Comparison of ENCODE assay signal across 12 cellular contexts in the genomic region with DNA sequence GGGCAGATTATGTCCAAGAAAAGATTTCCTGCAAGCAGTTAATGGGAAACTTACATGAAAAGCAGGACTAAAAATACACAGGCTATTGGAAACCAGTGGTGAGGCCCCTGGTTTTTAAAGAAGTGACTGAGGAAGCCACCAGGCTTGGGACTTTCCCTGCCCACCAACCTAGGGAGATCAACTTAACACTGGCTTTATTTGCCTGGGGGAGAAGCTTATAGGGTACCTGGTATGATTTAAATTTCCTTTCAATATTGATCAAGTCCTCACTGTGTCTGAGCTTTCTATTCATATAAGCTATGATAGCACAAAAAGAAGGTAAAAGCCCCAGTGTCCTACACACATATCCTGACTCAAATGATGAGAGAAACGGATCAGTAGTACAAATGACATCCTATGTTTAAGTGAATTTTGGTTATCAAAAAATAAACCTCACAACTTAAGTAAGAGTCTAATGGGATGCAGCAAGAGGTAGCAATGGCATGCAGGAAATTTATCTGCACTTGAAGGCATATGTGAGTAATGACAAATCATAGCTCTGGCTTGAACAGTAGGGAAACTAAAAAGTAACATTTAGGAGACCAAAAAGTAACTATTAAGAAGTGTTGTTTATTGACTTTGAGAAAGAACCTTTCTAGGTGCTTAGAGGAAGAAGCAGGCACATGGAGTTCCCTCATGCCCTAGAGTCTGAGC.
DNase-seq lines count a peak whose midpoint lies in the region; ATAC-seq and TF ChIP-seq lines count a peak whose summit lies in the region.
"Had no signal": no experiment of that assay in that cellular context is flagged by ENCODE, and none has a peak within 500 bp of the region (broad histone marks: within the 10 kb centered on the region; RNA-seq: fewer than 3 reads in every experiment).

No MANE protein-coding gene starts in this region.

- TF ChIP-seq POLR2A in heart left ventricle (IDR thresholded peaks at IDR 0.05), result no peak

- CTCF ChIA-PET in activated naive CD4-positive, alpha-beta T cell treated with anti-CD3 and anti-CD28 coated beads, Interleukin-2, amount 10 ng/mL, durations not matched to agents 7 days and 5 days (lab: Charles Lee), result interaction anchor here (1.4 kb wide), 1 partner anchor 40 kb away, joined by 4 read pairs; no protein-coding TSS in a partner anchor

- WGBS in heart left ventricle, 4 donors, result 74 to 92% (median 78%) methylated on average over 1 of the region's 1 CpG

- H3K27ac Mint-ChIP-seq in activated naive CD4-positive, alpha-beta T cell treated with anti-CD3 and anti-CD28 coated beads, Interleukin-2, amount 10 ng/mL, durations not matched to agents 7 days and 5 days, result peak overlapping the region; percentile 9

- H3K27me3 ChIP-seq in dorsolateral prefrontal cortex (no peaks in the 10 kb centered on the region), heart left ventricle (no peaks in the 10 kb centered on the region)
- H3K27me3 ChIP-seq: vagina had no signal

- intact Hi-C loops in dorsolateral prefrontal cortex (cut with DNase I) (loop anchor here (5.0 kb wide), 2 partner anchors 85 to 105 kb away; partner anchors contain the start of gene GAB2 (in 2 of the 2)), heart left ventricle (cut with DNase I) (no loop called here), Right ventricle myocardium inferior (cut with DNase I) (no loop called here)

- H3K36me3 Mint-ChIP-seq in activated naive CD4-positive, alpha-beta T cell treated with anti-CD3 and anti-CD28 coated beads, Interleukin-2, amount 10 ng/mL, durations not matched to agents 7 days and 5 days, result peaks cover 24% of the 10 kb centered on the region

- no peaks in the 10 kb centered on the region for H3K36me3 ChIP-seq in heart left ventricle
- H3K36me3 ChIP-seq: vagina had no signal

- no peak overlapping the region for H3K4me3 Mint-ChIP-seq in activated naive CD4-positive, alpha-beta T cell treated with anti-CD3 and anti-CD28 coated beads, Interleukin-2, amount 10 ng/mL, durations not matched to agents 7 days and 5 days

- peaks cover 0 to 3% (median 0%) of the 10 kb centered on the region in 12 donors for H3K9me3 ChIP-seq in heart left ventricle
- H3K9me3 ChIP-seq: mucosa of descending colon, vagina had no signal

- ATAC-seq in heart left ventricle (no peak), Right ventricle myocardium inferior (no peak)
- ATAC-seq: mucosa of descending colon had no signal

- no peaks in the 10 kb centered on the region for H3K9me3 Mint-ChIP-seq in activated naive CD4-positive, alpha-beta T cell treated with anti-CD3 and anti-CD28 coated beads, Interleukin-2, amount 10 ng/mL, durations not matched to agents 7 days and 5 days

- H3K4me1 Mint-ChIP-seq in activated naive CD4-positive, alpha-beta T cell treated with anti-CD3 and anti-CD28 coated beads, Interleukin-2, amount 10 ng/mL, durations not matched to agents 7 days and 5 days, result peaks cover 32% of the 10 kb centered on the region

- H3K27ac ChIP-seq in dorsolateral prefrontal cortex (peak overlapping the region in 58 of 59 donors; percentile 43 to 99 (median 89)), substantia nigra (ENCODE audit: low read depth, low read length, poor library complexity, severe bottlenecking) (peak overlapping the region; percentile 83), heart left ventricle (no peak overlapping the region)
- H3K27ac ChIP-seq: vagina had no signal

- H3K4me3 ChIP-seq in dorsolateral prefrontal cortex, result peak overlapping the region in 7 of 59 donors; percentile 1 to 31 (median 13)
- H3K4me3 ChIP-seq in heart left ventricle, result no peak overlapping the region
- H3K4me3 ChIP-seq: mucosa of descending colon, vagina had no signal

- TF ChIP-seq CTCF in dorsolateral prefrontal cortex (IDR thresholded peaks at IDR 0.05 in 54 of 56, conservative IDR thresholded peaks at IDR 0.05 in 2 of 56; ENCODE audit: low read depth in 1 of 56, partially characterized antibody in 56 of 56), result peak in 3 of 56 donors; percentile 1 to 8 (median 1)
- no peak for TF ChIP-seq CTCF in heart left ventricle (IDR thresholded peaks at IDR 0.05)

- no peak for DNase-seq in activated naive CD4-positive, alpha-beta T cell treated with anti-CD3 and anti-CD28 coated beads, Interleukin-2, amount 10 ng/mL, durations not matched to agents 7 days and 5 days
- no peak for DNase-seq in activated naive CD4-positive, alpha-beta T cell (lab: John Stamatoyannopoulos, UW)
- DNase-seq in MV-4-11 (lab: John Stamatoyannopoulos, UW) (peak; percentile 31), dorsolateral prefrontal cortex (no peak), substantia nigra (lab: John Stamatoyannopoulos, UW) (no peak), heart left ventricle (no peak), Right ventricle myocardium inferior (ENCODE audit: missing footprints) (no peak), NAMALWA (ENCODE audit: low spot score) (no peak)
- DNase-seq: H7, mucosa of descending colon, NCI-H446 treated with DMSO at 0.1 percent for 48 hours had no signal

- peaks cover 0 to 37% (median 14%) of the 10 kb centered on the region in 12 donors for H3K4me1 ChIP-seq in heart left ventricle

- no peaks in the 10 kb centered on the region for H3K27me3 Mint-ChIP-seq in activated naive CD4-positive, alpha-beta T cell treated with anti-CD3 and anti-CD28 coated beads, Interleukin-2, amount 10 ng/mL, durations not matched to agents 7 days and 5 days

Comparison
In these comparisons a context has a peak if more than half of its experiments do, and no peak if none do; other contexts are left out.
1. H3K27ac ChIP-seq: peak in dorsolateral prefrontal cortex (58 of 59) and substantia nigra (single experiment); none in heart left ventricle (0 of 12).
2. intact Hi-C loops: an anchor here in dorsolateral prefrontal cortex (5.0 kb wide); none called in heart left ventricle and Right ventricle myocardium inferior.